In genomic region chr19:50694815-50695145, GRCh38 we compare ENCODE assay signal across 20 cellular contexts. TPM values are rescaled to one million over a fixed set of nuclear protein-coding genes. Genes with fewer than 3 reads are reported as not detected.
"Had no signal": no experiment of that assay in that cellular context is flagged by ENCODE, and none has a peak within 500 bp of the region (broad histone marks: within the 10 kb centered on the region; RNA-seq: fewer than 3 reads in every experiment).

No MANE protein-coding gene starts in this region.

- H3K4me3 ChIP-seq: adrenal gland, esophagus squamous epithelium, tibial nerve, vagina had no signal

- H3K27ac Mint-ChIP-seq: activated naive CD4-positive, alpha-beta T cell treated with anti-CD3 and anti-CD28 coated beads, Interleukin-2, amount 50 U/mL, for 24 hours; dendritic cell treated with granulocyte-macrophage colony-stimulating factor and Interleukin-4, amounts not matched to agents 40 ng/mL and 50 ng/mL, for 4 days; mesothelial cell of epicardium; natural killer cell treated with Interleukin-12 subunit alpha and Interleukin-12 subunit beta and Interleukin-15 and Interleukin-18, amount 100 ng/mL, for 72 hours had no signal

- H3K9me3 ChIP-seq: adrenal gland, breast epithelium, esophagus squamous epithelium, tibial nerve, vagina had no signal

- FAIRE-seq: astrocyte, keratinocyte had no signal

- H3K4me1 Mint-ChIP-seq: activated naive CD4-positive, alpha-beta T cell treated with anti-CD3 and anti-CD28 coated beads, Interleukin-2, amount 50 U/mL, for 24 hours; mesothelial cell of epicardium had no signal

- H3K27ac ChIP-seq: adrenal gland, breast epithelium, esophagus squamous epithelium, tibial nerve, vagina had no signal

- H3K4me3 Mint-ChIP-seq: activated naive CD4-positive, alpha-beta T cell treated with anti-CD3 and anti-CD28 coated beads, Interleukin-2, amount 50 U/mL, for 24 hours; dendritic cell treated with granulocyte-macrophage colony-stimulating factor and Interleukin-4, amounts not matched to agents 40 ng/mL and 50 ng/mL, for 4 days; mesothelial cell of epicardium; natural killer cell treated with Interleukin-12 subunit alpha and Interleukin-12 subunit beta and Interleukin-15 and Interleukin-18, amount 100 ng/mL, for 72 hours had no signal

- H3K36me3 ChIP-seq: adrenal gland, breast epithelium, esophagus squamous epithelium, tibial nerve, vagina had no signal

- DNase-seq: activated CD4-positive, CD25-positive, alpha-beta regulatory T cell treated with anti-CD3 and anti-CD28 coated beads, Interleukin-2, amount 50 U/mL, for 72 hours; activated gamma-delta T cell; adrenal gland; effector memory CD4-positive, alpha-beta T cell; esophagus squamous epithelium; stimulated activated CD4-positive, alpha-beta T cell treated with anti-CD3 and anti-CD28 coated beads, Interleukin-1b, Interleukin-23, amount 100 ng/mL, for 48 hours; stimulated activated naive CD4-positive, alpha-beta T cell treated with Interleukin-2 at 50 U/mL for 16 hours had no signal

- H3K4me1 ChIP-seq: adrenal gland, breast epithelium, vagina had no signal

- H3K36me3 Mint-ChIP-seq: activated naive CD4-positive, alpha-beta T cell treated with anti-CD3 and anti-CD28 coated beads, Interleukin-2, amount 50 U/mL, for 24 hours; mesothelial cell of epicardium; natural killer cell treated with Interleukin-12 subunit alpha and Interleukin-12 subunit beta and Interleukin-15 and Interleukin-18, amount 100 ng/mL, for 72 hours had no signal

- H3K9me3 Mint-ChIP-seq: activated naive CD4-positive, alpha-beta T cell treated with anti-CD3 and anti-CD28 coated beads, Interleukin-2, amount 50 U/mL, for 24 hours; dendritic cell treated with granulocyte-macrophage colony-stimulating factor and Interleukin-4, amounts not matched to agents 40 ng/mL and 50 ng/mL, for 4 days; mesothelial cell of epicardium; natural killer cell treated with Interleukin-12 subunit alpha and Interleukin-12 subunit beta and Interleukin-15 and Interleukin-18, amount 100 ng/mL, for 72 hours had no signal

RNA-seq across cellular contexts. Expression of gene SHANK1, which starts 24.8 kb away (rescaled TPM):
- total RNA-seq: astrocyte; lung microvascular endothelial cell; natural killer cell treated with Interleukin-12 subunit alpha and Interleukin-12 subunit beta and Interleukin-15 and Interleukin-18, amount 100 ng/mL, for 72 hours; T-helper 1 cell treated with Interleukin-12 subunit alpha and Interleukin-12 subunit beta and Interleukin-4 antibody, amounts not matched to agents 30 ng/mL and 1 ng/mL, for 36 hours had no signal

RNA-seq across cellular contexts. Expression of gene CLEC11A, which starts 28.4 kb away (rescaled TPM):
- total RNA-seq: astrocyte had no signal

RNA-seq across cellular contexts. Expression of gene C19orf81, which starts 45.5 kb away (rescaled TPM):
- total RNA-seq: astrocyte; breast epithelium; esophagus squamous epithelium; left lobe of liver; lung microvascular endothelial cell; natural killer cell treated with Interleukin-12 subunit alpha and Interleukin-12 subunit beta and Interleukin-15 and Interleukin-18, amount 100 ng/mL, for 72 hours; omental fat pad; T-helper 1 cell treated with Interleukin-12 subunit alpha and Interleukin-12 subunit beta and Interleukin-4 antibody, amounts not matched to agents 30 ng/mL and 1 ng/mL, for 36 hours; tibial nerve; vagina had no signal
- polyA plus RNA-seq: keratinocyte had no signal

RNA-seq across cellular contexts. Expression of gene SYT3, which starts 55.1 kb away (rescaled TPM):
- total RNA-seq: astrocyte; left lobe of liver; natural killer cell treated with Interleukin-12 subunit alpha and Interleukin-12 subunit beta and Interleukin-15 and Interleukin-18, amount 100 ng/mL, for 72 hours; omental fat pad; T-helper 1 cell treated with Interleukin-12 subunit alpha and Interleukin-12 subunit beta and Interleukin-4 antibody, amounts not matched to agents 30 ng/mL and 1 ng/mL, for 36 hours; tibial nerve had no signal
- polyA plus RNA-seq: keratinocyte had no signal
